18 cellular contexts compared by ENCODE assay signal in the genomic region with DNA sequence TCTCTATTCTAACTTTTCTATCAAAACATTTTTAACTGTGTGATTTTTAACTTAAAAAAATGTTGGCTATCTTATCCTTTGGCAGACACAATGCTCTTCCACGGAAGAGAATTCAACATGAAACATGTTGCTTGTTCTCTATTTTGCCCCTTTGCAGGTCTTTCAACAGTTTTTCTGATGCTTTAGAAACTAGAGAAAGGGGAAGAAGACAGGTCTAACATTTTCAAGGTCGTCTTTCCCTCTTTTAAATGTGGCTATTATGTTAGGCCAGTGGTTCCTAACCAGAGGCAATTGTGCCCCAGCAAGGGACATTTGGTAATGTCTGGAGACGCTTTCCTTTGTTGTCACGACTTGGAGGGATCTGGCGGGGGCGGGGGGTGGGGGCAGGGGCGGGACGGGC.
A peak's percentile ranks its signal among the peaks of the same experiment; 100 is the strongest.
DNase-seq lines count a peak whose midpoint lies in the region; ATAC-seq and TF ChIP-seq lines count a peak whose summit lies in the region.
"Had no signal": no experiment of that assay in that cellular context is flagged by ENCODE, and none has a peak within 500 bp of the region (broad histone marks: within the 10 kb centered on the region; RNA-seq: fewer than 3 reads in every experiment).

No MANE protein-coding gene starts in this region.

- no peak for ATAC-seq in HG03139 (IDR thresholded peaks at IDR 0.05; ENCODE audit: unreplicated experiment)
- no peak for ATAC-seq in GM21423 (IDR thresholded peaks at IDR 0.05; ENCODE audit: unreplicated experiment)
- ATAC-seq: upper lobe of right lung had no signal

- H3K9me3 ChIP-seq in neutrophil = no peaks in the 10 kb centered on the region
- H3K9me3 ChIP-seq: upper lobe of right lung had no signal

- TF ChIP-seq CTCF in neutrophil (IDR thresholded peaks at IDR 0.05) = no peak

- no peaks in the 10 kb centered on the region for H3K27me3 Mint-ChIP-seq in activated CD4-positive, alpha-beta memory T cell treated with anti-CD3 and anti-CD28 coated beads, Interleukin-2, amount 10 ng/mL, durations not matched to agents 7 days and 5 days
- no peaks in the 10 kb centered on the region for H3K27me3 Mint-ChIP-seq in activated CD4-positive, alpha-beta memory T cell treated with anti-CD3 and anti-CD28 coated beads for 36 hours
- H3K27me3 Mint-ChIP-seq: activated naive CD4-positive, alpha-beta T cell treated with anti-CD3 and anti-CD28 coated beads, Interleukin-2, amount 50 U/mL, for 24 hours had no signal

- intact Hi-C loops in activated CD4-positive, alpha-beta memory T cell treated with anti-CD3 and anti-CD28 coated beads for 36 hours (cut with micrococcal nuclease) = no loop called here

- H3K9me3 Mint-ChIP-seq in activated CD4-positive, alpha-beta memory T cell treated with anti-CD3 and anti-CD28 coated beads, Interleukin-2, amount 10 ng/mL, durations not matched to agents 7 days and 5 days = no peaks in the 10 kb centered on the region
- H3K9me3 Mint-ChIP-seq in activated CD4-positive, alpha-beta memory T cell treated with anti-CD3 and anti-CD28 coated beads for 36 hours = no peaks in the 10 kb centered on the region
- H3K9me3 Mint-ChIP-seq: activated naive CD4-positive, alpha-beta T cell treated with anti-CD3 and anti-CD28 coated beads, Interleukin-2, amount 50 U/mL, for 24 hours; activated T-cell treated with anti-CD3 and anti-CD28 coated beads, Interleukin-2, amount 50 U/mL, for 24 hours had no signal

- CTCF ChIA-PET in activated CD4-positive, alpha-beta memory T cell treated with anti-CD3 and anti-CD28 coated beads, Interleukin-2, amount 10 ng/mL, durations not matched to agents 7 days and 5 days (lab: Charles Lee) = no interaction called here
- CTCF ChIA-PET in activated CD4-positive, alpha-beta memory T cell treated with anti-CD3 and anti-CD28 coated beads for 36 hours (lab: Charles Lee) = no interaction called here

- H3K27ac ChIP-seq in neutrophil = peak overlapping the region; percentile 65
- H3K27ac ChIP-seq: upper lobe of right lung had no signal

- peak overlapping the region; percentile 31 for H3K27ac Mint-ChIP-seq in activated CD4-positive, alpha-beta memory T cell treated with anti-CD3 and anti-CD28 coated beads, Interleukin-2, amount 10 ng/mL, durations not matched to agents 7 days and 5 days
- H3K27ac Mint-ChIP-seq in activated CD4-positive, alpha-beta memory T cell treated with anti-CD3 and anti-CD28 coated beads for 36 hours = no peak overlapping the region

- H3K4me1 ChIP-seq in neutrophil (ENCODE audit: control insufficient read depth in 1 of 2, insufficient read depth in 1 of 2, low read depth in 1 of 2, low read length in 1 of 2) = peaks cover 42 to 49% of the 10 kb centered on the region in 2 experiments
- H3K4me1 ChIP-seq: upper lobe of right lung had no signal

- peaks cover 68% of the 10 kb centered on the region for H3K4me1 Mint-ChIP-seq in activated CD4-positive, alpha-beta memory T cell treated with anti-CD3 and anti-CD28 coated beads, Interleukin-2, amount 10 ng/mL, durations not matched to agents 7 days and 5 days
- peaks cover 74% of the 10 kb centered on the region for H3K4me1 Mint-ChIP-seq in activated CD4-positive, alpha-beta memory T cell treated with anti-CD3 and anti-CD28 coated beads for 36 hours (ENCODE audit: low read depth)

- no peak overlapping the region for H3K4me3 Mint-ChIP-seq in activated CD4-positive, alpha-beta memory T cell treated with anti-CD3 and anti-CD28 coated beads, Interleukin-2, amount 10 ng/mL, durations not matched to agents 7 days and 5 days
- no peak overlapping the region for H3K4me3 Mint-ChIP-seq in activated CD4-positive, alpha-beta memory T cell treated with anti-CD3 and anti-CD28 coated beads for 36 hours

- no peak for DNase-seq in activated CD4-positive, alpha-beta memory T cell treated with anti-CD3 and anti-CD28 coated beads, Interleukin-2, amount 10 ng/mL, durations not matched to agents 7 days and 5 days
- no peak for DNase-seq in activated CD4-positive, alpha-beta memory T cell treated with anti-CD3 and anti-CD28 coated beads for 36 hours
- DNase-seq in KBM-7 (peak; percentile 31), SIG-M5 (lab: John Stamatoyannopoulos, UW) (peak; percentile 25), HuH-7 (ENCODE audit: low spot score) (no peak)
- DNase-seq: activated T-cell treated with anti-CD3 and anti-CD28 coated beads, Interleukin-2, amount 50 U/mL, for 24 hours; effector CD4-positive, alpha-beta T cell; foreskin melanocyte; NCI-H1105 treated with DMSO at 0.1 percent for 48 hours; NCI-H2081 treated with DMSO at 0.1 percent for 48 hours; NK-92 treated with Interleukin-12 subunit alpha and Interleukin-12 subunit beta, amount 100 ng/mL, for 24 hours; small intestine; upper lobe of right lung had no signal

- no peak overlapping the region for H3K4me3 ChIP-seq in neutrophil (ENCODE audit: low read depth in 1 of 2, low read length in 1 of 2)
- H3K4me3 ChIP-seq: lung, upper lobe of right lung had no signal

- H3K36me3 Mint-ChIP-seq in activated CD4-positive, alpha-beta memory T cell treated with anti-CD3 and anti-CD28 coated beads, Interleukin-2, amount 10 ng/mL, durations not matched to agents 7 days and 5 days (ENCODE audit: low read depth) = peaks cover 60% of the 10 kb centered on the region
- H3K36me3 Mint-ChIP-seq in activated CD4-positive, alpha-beta memory T cell treated with anti-CD3 and anti-CD28 coated beads for 36 hours = peaks cover 6% of the 10 kb centered on the region
- H3K36me3 Mint-ChIP-seq: activated naive CD4-positive, alpha-beta T cell treated with anti-CD3 and anti-CD28 coated beads, Interleukin-2, amount 50 U/mL, for 24 hours had no signal

- in situ Hi-C loops in KBM-7 (cut with MboI; ENCODE audit: low pct_unique_long_range_greater_than_20kb, low sequenced_read_pairs) = no loop called here

- H3K27me3 ChIP-seq in neutrophil = no peaks in the 10 kb centered on the region
- H3K27me3 ChIP-seq: upper lobe of right lung had no signal

- no peaks in the 10 kb centered on the region for H3K36me3 ChIP-seq in neutrophil
- H3K36me3 ChIP-seq: upper lobe of right lung had no signal

- POLR2A ChIA-PET in activated CD4-positive, alpha-beta memory T cell treated with anti-CD3 and anti-CD28 coated beads, Interleukin-2, amount 10 ng/mL, durations not matched to agents 7 days and 5 days (lab: Charles Lee) = interaction anchor here (1.3 kb wide), 1 partner anchor 16 kb away, joined by 6 read pairs; no protein-coding TSS in a partner anchor
- POLR2A ChIA-PET in activated CD4-positive, alpha-beta memory T cell treated with anti-CD3 and anti-CD28 coated beads for 36 hours (lab: Charles Lee) = no interaction called here

Comparison
In these comparisons a context has a peak if more than half of its experiments do, and no peak if none do; other contexts are left out.
1. DNase-seq: peak in KBM-7 (single experiment) and SIG-M5 (single experiment); none in activated CD4-positive, alpha-beta memory T cell treated with anti-CD3 and anti-CD28 coated beads, Interleukin-2, amount 10 ng/mL, durations not matched to agents 7 days and 5 days (single experiment), activated CD4-positive, alpha-beta memory T cell treated with anti-CD3 and anti-CD28 coated beads for 36 hours (single experiment) and HuH-7 (single experiment).